In the genomic region with DNA sequence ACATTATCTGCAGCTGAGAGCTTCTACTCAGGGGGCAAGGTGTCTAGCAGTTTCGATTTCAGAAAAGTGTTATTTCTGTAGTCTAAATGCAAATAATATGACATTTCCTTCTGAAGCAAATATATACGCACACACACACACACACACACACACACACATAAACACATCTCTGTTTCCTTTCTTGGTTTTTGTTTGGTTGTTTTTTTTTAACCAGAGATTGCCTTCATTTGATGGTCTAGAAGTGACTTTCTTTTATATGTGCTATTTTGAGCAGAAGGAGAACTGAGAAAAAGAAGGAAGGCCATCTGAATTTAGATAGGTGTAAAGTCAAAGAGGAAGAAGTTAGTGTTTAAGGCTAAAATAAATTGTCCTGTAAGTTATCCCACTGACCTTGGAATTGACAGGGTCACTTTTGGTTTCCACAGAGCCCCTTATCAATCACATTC, we compare ENCODE assay signal across 11 cellular contexts.
A peak's percentile ranks its signal among the peaks of the same experiment; 100 is the strongest.
DNase-seq lines count a peak whose midpoint lies in the region; ATAC-seq and TF ChIP-seq lines count a peak whose summit lies in the region.
"Had no signal": no experiment of that assay in that cellular context is flagged by ENCODE, and none has a peak within 500 bp of the region (broad histone marks: within the 10 kb centered on the region; RNA-seq: fewer than 3 reads in every experiment).

No MANE protein-coding gene starts in this region.

- H3K27ac ChIP-seq in CD4-positive, alpha-beta T cell (ENCODE audit: low read depth, low read length), result no peak overlapping the region
- H3K27ac ChIP-seq: esophagus squamous epithelium had no signal

- H3K4me3 Mint-ChIP-seq in CD4-positive, alpha-beta T cell, result no peak overlapping the region

- DNase-seq in germinal center (ENCODE audit: low spot score) (peak; percentile 55), COLO668 (lab: John Stamatoyannopoulos, UW; ENCODE audit: unreplicated experiment) (no peak), HCEC 1CT (no peak)
- no peak for DNase-seq in activated CD8-positive, alpha-beta memory T cell treated with anti-CD3 and anti-CD28 coated beads, Interleukin-2, amount 50 U/mL, for 48 hours
- no peak for DNase-seq in CD4-positive, alpha-beta T cell
- DNase-seq: esophagus squamous epithelium, NCI-H1694 treated with DMSO at 0.1 percent for 48 hours had no signal

- CTCF ChIA-PET in CD4-positive, alpha-beta T cell (lab: Charles Lee), result no interaction called here

- no peaks in the 10 kb centered on the region for H3K27me3 ChIP-seq in CD4-positive, alpha-beta T cell (ENCODE audit: control insufficient read depth, insufficient read depth, low read length)
- H3K27me3 ChIP-seq: esophagus squamous epithelium had no signal

- no peaks in the 10 kb centered on the region for H3K9me3 Mint-ChIP-seq in CD4-positive, alpha-beta T cell

- POLR2A ChIA-PET in CD4-positive, alpha-beta T cell (lab: Charles Lee), result no interaction called here

- H3K27ac Mint-ChIP-seq in CD4-positive, alpha-beta T cell, result no peak overlapping the region

- no peaks in the 10 kb centered on the region for H3K4me1 Mint-ChIP-seq in CD4-positive, alpha-beta T cell (ENCODE audit: low read depth)

- H3K9me3 ChIP-seq in CD4-positive, alpha-beta T cell (ENCODE audit: control insufficient read depth, low read length), result no peaks in the 10 kb centered on the region
- H3K9me3 ChIP-seq: esophagus squamous epithelium, HAP-1 had no signal

- no peaks in the 10 kb centered on the region for H3K27me3 Mint-ChIP-seq in CD4-positive, alpha-beta T cell

- intact Hi-C loops in CD4-positive, alpha-beta T cell (cut with DNase I, micrococcal nuclease), result no loop called here

- no peak for TF ChIP-seq CTCF in CD4-positive, alpha-beta T cell (IDR thresholded peaks at IDR 0.05)

- no peaks in the 10 kb centered on the region for H3K36me3 Mint-ChIP-seq in CD4-positive, alpha-beta T cell (ENCODE audit: low read depth)

- ATAC-seq in GM18868 (IDR thresholded peaks at IDR 0.05; ENCODE audit: unreplicated experiment) (peak; percentile 88), GM21723 (IDR thresholded peaks at IDR 0.05; ENCODE audit: unreplicated experiment) (peak; percentile 85), HG03280 (IDR thresholded peaks at IDR 0.05; ENCODE audit: unreplicated experiment) (peak; percentile 75)
- ATAC-seq in CD4-positive, alpha-beta T cell (ENCODE audit: poor library complexity), result no peak
